Comparison of ENCODE assay signal across 11 cellular contexts in the genomic region with DNA sequence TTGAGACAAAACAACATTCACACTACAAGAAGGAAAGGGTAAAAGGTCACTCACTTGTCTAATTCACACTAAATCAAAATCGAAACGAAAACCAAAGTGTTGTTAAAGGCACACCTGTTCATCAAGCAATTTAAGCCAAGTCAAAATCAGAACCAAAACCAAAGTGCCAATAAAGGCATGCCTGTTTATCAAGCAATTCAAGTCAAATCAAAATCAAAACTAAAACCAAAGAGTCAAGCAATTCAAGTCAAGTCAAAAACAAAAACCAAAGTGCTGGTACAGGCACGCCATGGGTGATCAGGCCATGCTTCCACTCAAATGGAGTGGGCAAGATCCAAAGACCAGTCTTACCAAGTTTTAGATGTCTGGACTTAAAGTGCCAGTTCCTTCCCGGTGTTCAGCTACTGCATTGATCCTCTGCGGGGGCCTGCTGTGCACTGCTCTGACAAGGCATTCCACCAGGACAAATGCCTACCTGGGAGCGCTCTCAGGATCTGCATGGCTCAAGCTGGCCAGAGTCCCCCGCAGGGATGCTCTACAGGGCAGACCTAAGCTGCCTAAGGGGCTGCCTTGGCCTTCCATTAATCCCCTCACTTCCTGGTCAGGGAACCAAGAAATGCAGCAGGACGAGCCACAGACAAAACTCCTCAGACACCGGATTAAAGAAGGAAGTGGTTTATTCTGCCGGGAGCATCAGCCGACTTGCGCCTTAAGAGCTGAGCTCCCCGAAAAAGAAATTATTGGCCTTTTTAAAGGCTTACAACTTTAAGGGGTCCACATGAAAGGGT. TPM values are rescaled to one million over a fixed set of nuclear protein-coding genes. Genes with fewer than 3 reads are reported as not detected.
DNase-seq lines count a peak whose midpoint lies in the region; ATAC-seq lines count a peak whose summit lies in the region.
"Not testable (repeated sequence)": the region's sequence is repeated elsewhere in the genome, so short reads cannot be mapped to it uniquely, and the experiment has no call there.
"Had no signal": no experiment of that assay in that cellular context is flagged by ENCODE, and none has a peak within 500 bp of the region (broad histone marks: within the 10 kb centered on the region; RNA-seq: fewer than 3 reads in every experiment).

No MANE protein-coding gene starts in this region.

- peak overlapping the region; percentile 63 for H3K4me3 ChIP-seq in CD4-positive, CD25-positive, alpha-beta regulatory T cell (ENCODE audit: low read depth, low read length)

- H3K27me3 ChIP-seq in CD4-positive, CD25-positive, alpha-beta regulatory T cell (ENCODE audit: control insufficient read depth, insufficient read depth, low read length) = not testable (repeated sequence)

- peak overlapping the region; percentile 72 to 83 (median 76) for H3K27ac Mint-ChIP-seq in CD4-positive, CD25-positive, alpha-beta regulatory T cell
- H3K27ac Mint-ChIP-seq in activated CD4-positive, alpha-beta memory T cell treated with anti-CD3 and anti-CD28 coated beads for 36 hours = peak overlapping the region; percentile 94
- peak overlapping the region; percentile 42 to 73 for H3K27ac Mint-ChIP-seq in activated naive CD4-positive, alpha-beta T cell treated with anti-CD3 and anti-CD28 coated beads, Interleukin-2, amount 50 U/mL, for 72 hours

- H3K27me3 Mint-ChIP-seq in CD4-positive, CD25-positive, alpha-beta regulatory T cell; activated CD4-positive, alpha-beta memory T cell treated with anti-CD3 and anti-CD28 coated beads for 36 hours: not testable (repeated sequence)

- H3K27ac ChIP-seq in CD4-positive, CD25-positive, alpha-beta regulatory T cell (ENCODE audit: insufficient read depth, low read length, poor library complexity, severe bottlenecking) = peak overlapping the region; percentile 80

- DNase-seq in CD4-positive, CD25-positive, alpha-beta regulatory T cell = peak in 2 of 3 donors; percentile 58 to 78
- DNase-seq in RPMI8226 = peak; percentile 47
- DNase-seq in activated CD4-positive, alpha-beta memory T cell treated with anti-CD3 and anti-CD28 coated beads for 36 hours = peak; percentile 58
- DNase-seq in activated naive CD4-positive, alpha-beta T cell treated with anti-CD3 and anti-CD28 coated beads, Interleukin-2, amount 50 U/mL, for 72 hours (ENCODE audit: low spot score in 2 of 2); left lobe of liver (ENCODE audit: low spot score): not testable (repeated sequence)
- peak; percentile 30 for DNase-seq in stimulated activated CD4-positive, alpha-beta T cell treated with anti-CD3 and anti-CD28 coated beads, Interleukin-15, amount 100 ng/mL, for 24 hours

- H3K36me3 ChIP-seq in CD4-positive, CD25-positive, alpha-beta regulatory T cell (ENCODE audit: control insufficient read depth, insufficient read depth, low read length) = not testable (repeated sequence)

- H3K9me3 ChIP-seq in CD4-positive, CD25-positive, alpha-beta regulatory T cell (ENCODE audit: control insufficient read depth in 2 of 2, low read length in 2 of 2) = not testable (repeated sequence)

- intact Hi-C loops in activated CD4-positive, alpha-beta memory T cell treated with anti-CD3 and anti-CD28 coated beads for 36 hours (cut with micrococcal nuclease) = loop anchor here (1.0 kb wide), 1 partner anchor 12 kb away; no protein-coding TSS in a partner anchor

- peak overlapping the region; percentile 1 to 73 (median 46) for H3K4me3 Mint-ChIP-seq in CD4-positive, CD25-positive, alpha-beta regulatory T cell
- peak overlapping the region; percentile 21 for H3K4me3 Mint-ChIP-seq in activated CD4-positive, alpha-beta memory T cell treated with anti-CD3 and anti-CD28 coated beads for 36 hours

- ATAC-seq in CD4-positive, CD25-positive, alpha-beta regulatory T cell (ENCODE audit: low read depth in 2 of 2) = peak; percentile 57 to 64
- ATAC-seq in GM19025 (IDR thresholded peaks at IDR 0.05; ENCODE audit: low read depth, unreplicated experiment) = peak; percentile 84
- peak; percentile 46 for ATAC-seq in HG03378 (IDR thresholded peaks at IDR 0.05; ENCODE audit: unreplicated experiment)
- ATAC-seq in activated naive CD4-positive, alpha-beta T cell treated with anti-CD3 and anti-CD28 coated beads, Interleukin-2, amount 50 U/mL, for 72 hours = peak; percentile 41 to 79
- peak; percentile 40 for ATAC-seq in left lobe of liver

- CTCF ChIA-PET in activated CD4-positive, alpha-beta memory T cell treated with anti-CD3 and anti-CD28 coated beads for 36 hours (lab: Charles Lee) = interaction anchor here (1.3 to 1.4 kb wide), 2 partner anchors 28 to 30 kb away, joined by 5 to 8 read pairs; no protein-coding TSS in a partner anchor

- peaks cover 14 to 26% (median 22%) of the 10 kb centered on the region in 4 donors for H3K4me1 Mint-ChIP-seq in CD4-positive, CD25-positive, alpha-beta regulatory T cell
- H3K4me1 Mint-ChIP-seq in activated CD4-positive, alpha-beta memory T cell treated with anti-CD3 and anti-CD28 coated beads for 36 hours (ENCODE audit: low read depth) = peaks cover 32% of the 10 kb centered on the region

- H3K4me1 ChIP-seq in CD4-positive, CD25-positive, alpha-beta regulatory T cell (ENCODE audit: control insufficient read depth, insufficient read depth, low read length, poor library complexity, severe bottlenecking) = peaks cover 11% of the 10 kb centered on the region

- POLR2A ChIA-PET in activated CD4-positive, alpha-beta memory T cell treated with anti-CD3 and anti-CD28 coated beads for 36 hours (lab: Charles Lee) = interaction anchor here (1.0 to 1.1 kb wide), 3 partner anchors 10 to 30 kb away, joined by 3 to 4 read pairs (median 3); no protein-coding TSS in a partner anchor

- H3K9me3 Mint-ChIP-seq in CD4-positive, CD25-positive, alpha-beta regulatory T cell; activated CD4-positive, alpha-beta memory T cell treated with anti-CD3 and anti-CD28 coated beads for 36 hours; activated naive CD4-positive, alpha-beta T cell treated with anti-CD3 and anti-CD28 coated beads, Interleukin-2, amount 50 U/mL, for 72 hours: not testable (repeated sequence)

- not testable (repeated sequence) for H3K36me3 Mint-ChIP-seq in CD4-positive, CD25-positive, alpha-beta regulatory T cell; activated CD4-positive, alpha-beta memory T cell treated with anti-CD3 and anti-CD28 coated beads for 36 hours; activated naive CD4-positive, alpha-beta T cell treated with anti-CD3 and anti-CD28 coated beads, Interleukin-2, amount 50 U/mL, for 72 hours

RNA-seq across cellular contexts. Expression of gene CFAP126, which starts 42.4 kb away (rescaled TPM):
- total RNA-seq in CD4-positive, CD25-positive, alpha-beta regulatory T cell = not detected
- not detected for polyA plus RNA-seq in CD4-positive, CD25-positive, alpha-beta regulatory T cell
- total RNA-seq in activated CD4-positive, alpha-beta memory T cell treated with anti-CD3 and anti-CD28 coated beads for 36 hours = under 1 TPM in 1 of 2 experiments, not detected in 1; 0.29 TPM
- total RNA-seq in activated naive CD4-positive, alpha-beta T cell treated with anti-CD3 and anti-CD28 coated beads, Interleukin-2, amount 50 U/mL, for 72 hours = not detected
- not detected for total RNA-seq in left lobe of liver
- total RNA-seq: adrenal gland, fibroblast of villous mesenchyme, stomach had no signal
- polyA plus RNA-seq: stomach had no signal
